Comparison of ENCODE assay signal across 29 cellular contexts in genomic region chr3:119011528-119011927, GRCh38. TPM values are rescaled to one million over a fixed set of nuclear protein-coding genes. Genes with fewer than 3 reads are reported as not detected.
"Had no signal": no experiment of that assay in that cellular context is flagged by ENCODE, and none has a peak within 500 bp of the region (broad histone marks: within the 10 kb centered on the region; RNA-seq: fewer than 3 reads in every experiment).

No MANE protein-coding gene starts in this region.

- H3K27me3 ChIP-seq: body of pancreas, colonic mucosa, esophagus muscularis mucosa, gastrocnemius medialis, heart left ventricle had no signal

- H3K36me3 Mint-ChIP-seq: T-cell had no signal

- H3K4me3 Mint-ChIP-seq: activated CD4-positive, alpha-beta memory T cell treated with anti-CD3 and anti-CD28 coated beads for 36 hours; activated CD4-positive, alpha-beta T cell treated with anti-CD3 and anti-CD28 coated beads for 36 hours; activated CD4-positive, alpha-beta T cell treated with anti-CD3 and anti-CD28 coated beads, Interleukin-2, amount 10 ng/mL, durations not matched to agents 24 days and 14 days; activated naive CD8-positive, alpha-beta T cell; activated T-cell treated with anti-CD3 and anti-CD28 coated beads, Interleukin-2, amount 50 U/mL, for 4 hours; activated T-helper 17 cell treated with anti-CD3 and anti-CD28 coated beads, Interleukin-2, amount 50 U/mL, for 72 hours; T-cell; T-helper 1 cell treated with Interleukin-12 subunit alpha and Interleukin-12 subunit beta and Interleukin-4 antibody, amounts not matched to agents 30 μg/mL and 1 μg/mL, for 36 hours had no signal

- H3K27ac Mint-ChIP-seq: activated CD4-positive, alpha-beta memory T cell treated with anti-CD3 and anti-CD28 coated beads for 36 hours; activated CD4-positive, alpha-beta T cell treated with anti-CD3 and anti-CD28 coated beads for 36 hours; activated CD4-positive, alpha-beta T cell treated with anti-CD3 and anti-CD28 coated beads, Interleukin-2, amount 10 ng/mL, durations not matched to agents 24 days and 14 days; activated naive CD8-positive, alpha-beta T cell; activated T-helper 17 cell treated with anti-CD3 and anti-CD28 coated beads, Interleukin-2, amount 50 U/mL, for 72 hours; T-cell; T-helper 1 cell treated with Interleukin-12 subunit alpha and Interleukin-12 subunit beta and Interleukin-4 antibody, amounts not matched to agents 30 μg/mL and 1 μg/mL, for 36 hours had no signal

- H3K9me3 Mint-ChIP-seq: activated CD4-positive, alpha-beta memory T cell treated with anti-CD3 and anti-CD28 coated beads for 36 hours; T-cell had no signal

- H3K4me1 ChIP-seq: colonic mucosa, foreskin keratinocyte, gastrocnemius medialis, heart left ventricle had no signal

- DNase-seq: activated CD4-positive, alpha-beta memory T cell treated with anti-CD3 and anti-CD28 coated beads for 36 hours; activated CD4-positive, alpha-beta T cell treated with anti-CD3 and anti-CD28 coated beads for 36 hours; activated CD4-positive, alpha-beta T cell treated with anti-CD3 and anti-CD28 coated beads, Interleukin-2, amount 10 ng/mL, durations not matched to agents 24 days and 14 days; activated CD4-positive, CD25-positive, alpha-beta regulatory T cell; activated CD4-positive, CD25-positive, alpha-beta regulatory T cell treated with anti-CD3 and anti-CD28 coated beads, Interleukin-2, amount 50 U/mL, for 72 hours; activated CD8-positive, alpha-beta memory T cell treated with anti-CD3 and anti-CD28 coated beads for 24 hours; activated effector memory CD4-positive, alpha-beta T cell treated with Interleukin-2 at 50 U/mL for 16 hours; activated gamma-delta T cell treated with Interleukin-2 at 50 U/mL for 16 hours; activated naive CD4-positive, alpha-beta T cell treated with anti-CD3 and anti-CD28 coated beads, Interleukin-2, amount 50 U/mL, for 16 hours; activated naive CD4-positive, alpha-beta T cell treated with Interleukin-2 at 50 U/mL for 16 hours; activated T-cell treated with anti-CD3 and anti-CD28 coated beads, Interleukin-2, amount 50 U/mL, for 4 hours; amygdala; aorta; body of pancreas; caudate nucleus; colonic mucosa; effector memory CD4-positive, alpha-beta T cell; erythroblast; foreskin keratinocyte; gastrocnemius medialis; glutamatergic neuron; heart left ventricle; SW 1271; T-cell; T-helper 9 cell had no signal

- H3K9me3 ChIP-seq: body of pancreas, colonic mucosa, esophagus muscularis mucosa, gastrocnemius medialis, heart left ventricle had no signal

- H3K4me1 Mint-ChIP-seq: activated CD4-positive, alpha-beta T cell treated with anti-CD3 and anti-CD28 coated beads, Interleukin-2, amount 10 ng/mL, durations not matched to agents 24 days and 14 days; activated T-helper 17 cell treated with anti-CD3 and anti-CD28 coated beads, Interleukin-2, amount 50 U/mL, for 72 hours; T-cell had no signal

- H3K4me3 ChIP-seq: body of pancreas, colonic mucosa, esophagus muscularis mucosa, gastrocnemius medialis, heart left ventricle had no signal

- H3K27ac ChIP-seq: body of pancreas, colonic mucosa, esophagus muscularis mucosa, foreskin keratinocyte, gastrocnemius medialis, heart left ventricle had no signal

- H3K36me3 ChIP-seq: colonic mucosa, esophagus muscularis mucosa, gastrocnemius medialis, heart left ventricle had no signal

RNA-seq across cellular contexts. Expression of gene IGSF11, which starts 23.1 kb away (rescaled TPM):
- total RNA-seq: activated CD4-positive, alpha-beta T cell treated with anti-CD3 and anti-CD28 coated beads, Interleukin-2, amount 10 ng/mL, durations not matched to agents 24 days and 14 days; activated T-cell treated with anti-CD3 and anti-CD28 coated beads, Interleukin-2, amount 50 U/mL, for 4 hours; foreskin keratinocyte had no signal
- polyA plus RNA-seq: foreskin keratinocyte had no signal
